ENCODE assay signal across 1 cellular context in genomic region chr13:93368296-93368695, GRCh38.
TF ChIP-seq lines count a peak whose summit lies in the region.

No MANE protein-coding gene starts in this region.

TF ChIP-seq in K562, 482 proteins besides CTCF, POLR2A, EP300 and RAD21:
- no peak for TF ChIP-seq SFPQ (IDR thresholded peaks at IDR 0.05; ENCODE audit: low read depth, low read length)
- TF ChIP-seq RB1 (IDR thresholded peaks at IDR 0.05; ENCODE audit: low read depth), result no peak
- TF ChIP-seq ZBTB33 (CRISPR knock-in tag; IDR thresholded peaks at IDR 0.05), result no peak
